Comparison of ENCODE assay signal across 8 cellular contexts in genomic region chr10:7260412-7260900, GRCh38.
DNase-seq lines count a peak whose midpoint lies in the region; ATAC-seq and TF ChIP-seq lines count a peak whose summit lies in the region.

No MANE protein-coding gene starts in this region.

- no peaks in the 10 kb centered on the region for H3K9me3 ChIP-seq in SU-DHL-6 (ENCODE audit: insufficient read depth, low read length)
- H3K9me3 ChIP-seq in esophagus muscularis mucosa: no peaks in the 10 kb centered on the region

- H2AFZ ChIP-seq in SU-DHL-6 (ENCODE audit: low read depth, low read length, severe bottlenecking): no peak overlapping the region

- peak; percentile 27 for TF ChIP-seq CTCF in SU-DHL-6 (IDR thresholded peaks at IDR 0.05; ENCODE audit: insufficient read depth, low read length, poor library complexity, severe bottlenecking)
- peak; percentile 81 to 91 (median 88) for TF ChIP-seq CTCF in esophagus muscularis mucosa (IDR thresholded peaks at IDR 0.05)

- peak; percentile 61 for DNase-seq in Caki2 (ENCODE audit: low read depth)
- DNase-seq in esophagus muscularis mucosa (ENCODE audit: extremely low spot score): peak; percentile 96
- peak in 3 of 10 donors; percentile 30 to 41 (median 30) for DNase-seq in naive thymus-derived CD8-positive, alpha-beta T cell
- DNase-seq in NCI-H146 treated with DMSO at 0.1 percent for 48 hours (lab: John Stamatoyannopoulos, UW; ENCODE audit: unreplicated experiment): no peak
- no peak for DNase-seq in HPDE6-E6E7 (ENCODE audit: extremely low spot score)

- H3K9ac ChIP-seq in SU-DHL-6 (ENCODE audit: low read length): no peak overlapping the region

- POLR2A ChIA-PET in naive thymus-derived CD8-positive, alpha-beta T cell (lab: Charles Lee): interaction anchor here (1.7 kb wide), 1 partner anchor 148 kb away, joined by 4 read pairs; no protein-coding TSS in a partner anchor

- peak overlapping the region in 7 of 10 donors; percentile 2 to 55 (median 29) for H3K4me3 Mint-ChIP-seq in naive thymus-derived CD8-positive, alpha-beta T cell

- H3K27ac Mint-ChIP-seq in naive thymus-derived CD8-positive, alpha-beta T cell: peak overlapping the region; percentile 75 to 98 (median 88)

- H3K27me3 ChIP-seq in SU-DHL-6 (ENCODE audit: low read length) (no peaks in the 10 kb centered on the region), esophagus muscularis mucosa (no peaks in the 10 kb centered on the region)

- peaks cover 39 to 52% (median 45%) of the 10 kb centered on the region in 4 donors for H3K4me1 ChIP-seq in esophagus muscularis mucosa

- peaks cover 30 to 61% (median 57%) of the 10 kb centered on the region in 4 donors for H3K4me1 Mint-ChIP-seq in naive thymus-derived CD8-positive, alpha-beta T cell

- H3K4me3 ChIP-seq in SU-DHL-6 (ENCODE audit: insufficient read depth, low read length, poor library complexity, severe bottlenecking) (no peak overlapping the region), esophagus muscularis mucosa (no peak overlapping the region)

- H3K9me2 ChIP-seq in SU-DHL-6 (replicated peaks; ENCODE audit: insufficient read depth, low read length): no peaks in the 10 kb centered on the region

- H3K36me3 Mint-ChIP-seq in naive thymus-derived CD8-positive, alpha-beta T cell: peaks cover 0 to 19% (median 0%) of the 10 kb centered on the region in 3 donors

- ATAC-seq in GM19324 (IDR thresholded peaks at IDR 0.05; ENCODE audit: low FRiP score, unreplicated experiment): peak; percentile 70
- peak; percentile 74 for ATAC-seq in HG03520 (IDR thresholded peaks at IDR 0.05; ENCODE audit: unreplicated experiment)
- peak in 1 of 2 donors; percentile 8 for ATAC-seq in naive thymus-derived CD8-positive, alpha-beta T cell

- H3K4me2 ChIP-seq in SU-DHL-6 (ENCODE audit: low read depth, low read length, poor library complexity, severe bottlenecking): no peak overlapping the region

- no peaks in the 10 kb centered on the region for H3K36me3 ChIP-seq in SU-DHL-6 (ENCODE audit: low read length)
- H3K36me3 ChIP-seq in esophagus muscularis mucosa: no peaks in the 10 kb centered on the region

- H3K27ac ChIP-seq in SU-DHL-6 (ENCODE audit: low read depth, low read length): no peak overlapping the region
- peak overlapping the region; percentile 76 to 83 (median 78) for H3K27ac ChIP-seq in esophagus muscularis mucosa (replicated peaks in 1 of 4)

- in situ Hi-C loops in Caki2 (cut with HindIII; ENCODE audit: low pct_unique_long_range_greater_than_20kb, low sequenced_read_pairs): no loop called here

- intact Hi-C loops in esophagus muscularis mucosa (cut with DNase I): loop anchor here (2.0 to 5.0 kb wide), 2 partner anchors 148 to 338 kb away; no protein-coding TSS in a partner anchor

- TF ChIP-seq POLR2A in esophagus muscularis mucosa (IDR thresholded peaks at IDR 0.05; ENCODE audit: low read depth): no peak

- WGBS in esophagus muscularis mucosa: 3% methylated on average over 3 of the region's 3 CpGs

- H3K9me3 Mint-ChIP-seq in naive thymus-derived CD8-positive, alpha-beta T cell: no peaks in the 10 kb centered on the region

- H3F3A ChIP-seq in SU-DHL-6 (ENCODE audit: insufficient read depth): no peaks in the 10 kb centered on the region

- no peaks in the 10 kb centered on the region for H3K27me3 Mint-ChIP-seq in naive thymus-derived CD8-positive, alpha-beta T cell

- H3K79me2 ChIP-seq in SU-DHL-6 (ENCODE audit: insufficient read depth, low read length): no peaks in the 10 kb centered on the region

- H4K20me1 ChIP-seq in SU-DHL-6 (ENCODE audit: low read depth, low read length): no peaks in the 10 kb centered on the region

- TF ChIP-seq EP300 in esophagus muscularis mucosa (IDR thresholded peaks at IDR 0.05): no peak

Comparison
In these comparisons a context has a peak if more than half of its experiments do, and no peak if none do; other contexts are left out.
1. DNase-seq: peak in Caki2 (single experiment) and esophagus muscularis mucosa (single experiment); none in NCI-H146 treated with DMSO at 0.1 percent for 48 hours (single experiment) and HPDE6-E6E7 (single experiment).